Comparison of ENCODE assay signal across 9 cellular contexts in genomic region chr3:5016218-5017161, GRCh38. TPM values are rescaled to one million over a fixed set of nuclear protein-coding genes. Genes with fewer than 3 reads are reported as not detected.
DNase-seq lines count a peak whose midpoint lies in the region; ATAC-seq and TF ChIP-seq lines count a peak whose summit lies in the region.
"Had no signal": no experiment of that assay in that cellular context is flagged by ENCODE, and none has a peak within 500 bp of the region (broad histone marks: within the 10 kb centered on the region; RNA-seq: fewer than 3 reads in every experiment).

No MANE protein-coding gene starts in this region.

- TF ChIP-seq CTCF in left ventricle myocardium inferior (IDR thresholded peaks at IDR 0.05; ENCODE audit: borderline replicate concordance): no peak
- no peak for TF ChIP-seq CTCF in tibial nerve (IDR thresholded peaks at IDR 0.05)

- H3K27ac ChIP-seq in left ventricle myocardium inferior (replicated peaks) (peak overlapping the region; percentile 83), tibial nerve (peak overlapping the region; percentile 27 to 86 (median 62))

- H3K27me3 ChIP-seq in left ventricle myocardium inferior (ENCODE audit: low read depth): no peaks in the 10 kb centered on the region
- H3K27me3 ChIP-seq in tibial nerve: no peaks in the 10 kb centered on the region

- H3K9me3 ChIP-seq in left ventricle myocardium inferior (replicated peaks) (no peaks in the 10 kb centered on the region), tibial nerve (no peaks in the 10 kb centered on the region)

- no peak for TF ChIP-seq POLR2A in tibial nerve (IDR thresholded peaks at IDR 0.05)

- intact Hi-C loops in left ventricle myocardium inferior (cut with micrococcal nuclease): no loop called here

- peak; percentile 67 for ATAC-seq in GM21576 (IDR thresholded peaks at IDR 0.05; ENCODE audit: unreplicated experiment)
- ATAC-seq: naive thymus-derived CD8-positive, alpha-beta T cell had no signal

- no peaks in the 10 kb centered on the region for H3K36me3 ChIP-seq in left ventricle myocardium inferior
- H3K36me3 ChIP-seq in tibial nerve: no peaks in the 10 kb centered on the region

- TF ChIP-seq EP300 in tibial nerve (IDR thresholded peaks at IDR 0.05): no peak

- H3K4me3 ChIP-seq in left ventricle myocardium inferior: no peak overlapping the region
- H3K4me3 ChIP-seq in tibial nerve: no peak overlapping the region

- H3K4me1 ChIP-seq in left ventricle myocardium inferior: peaks cover 54% of the 10 kb centered on the region
- peaks cover 0 to 50% (median 23%) of the 10 kb centered on the region in 4 donors for H3K4me1 ChIP-seq in tibial nerve

- DNase-seq in GM03348 (ENCODE audit: low spot score) (peak; percentile 28), HuH-7.5 (ENCODE audit: low spot score) (peak; percentile 90), left ventricle myocardium inferior (no peak), tibial nerve (ENCODE audit: low spot score in 2 of 2) (no peak), NCI-H82 (lab: John Stamatoyannopoulos, UW) (no peak), SHP77 (lab: John Stamatoyannopoulos, UW) (no peak)
- DNase-seq in activated CD4-positive, alpha-beta T cell treated with anti-CD3 and anti-CD28 coated beads for 48 hours: peak; percentile 42

- 75 to 76% methylated on average over 11 of the region's 11 CpGs for WGBS in tibial nerve, 2 donors

RNA-seq across cellular contexts. Expression of gene BHLHE40, which starts 37.3 kb away (rescaled TPM):
- total RNA-seq in left ventricle myocardium inferior (33.9 TPM), tibial nerve (10 to 100 TPM; 44.1 to 61.4 (median 53.7) TPM)

Comparison
In these comparisons a context has a peak if more than half of its experiments do, and no peak if none do; other contexts are left out.
1. DNase-seq: peak in GM03348 (single experiment), HuH-7.5 (single experiment) and activated CD4-positive, alpha-beta T cell treated with anti-CD3 and anti-CD28 coated beads for 48 hours (single experiment); none in left ventricle myocardium inferior (single experiment), tibial nerve (0 of 2), NCI-H82 (single experiment) and SHP77 (0 of 2).